In the genomic region with DNA sequence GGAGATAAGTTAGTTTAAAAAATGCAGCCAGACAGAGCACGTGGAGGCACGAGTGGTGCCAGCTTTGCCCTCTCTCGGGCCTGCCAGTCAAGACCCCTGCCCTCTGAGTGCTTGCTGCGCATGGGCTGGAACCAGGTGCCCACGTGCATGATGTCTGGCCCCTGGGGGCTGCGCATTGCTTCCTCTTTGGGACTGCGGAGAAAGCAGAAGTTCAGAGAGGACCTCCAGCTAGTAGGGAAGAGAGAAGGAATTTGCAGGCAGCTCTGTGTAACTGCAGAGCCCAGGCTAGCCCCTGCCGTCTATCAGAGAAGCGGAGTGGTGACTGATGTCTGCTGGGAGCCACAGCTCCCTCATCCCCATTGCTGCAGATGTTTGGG, we compare ENCODE assay signal across 30 cellular contexts. TPM values are rescaled to one million over a fixed set of nuclear protein-coding genes. Genes with fewer than 3 reads are reported as not detected.
DNase-seq lines count a peak whose midpoint lies in the region; ATAC-seq, FAIRE-seq and TF ChIP-seq lines count a peak whose summit lies in the region.
"Had no signal": no experiment of that assay in that cellular context is flagged by ENCODE, and none has a peak within 500 bp of the region (broad histone marks: within the 10 kb centered on the region; RNA-seq: fewer than 3 reads in every experiment).

No MANE protein-coding gene starts in this region.

- H3K4me3 ChIP-seq in right lobe of liver, result no peak overlapping the region
- H3K4me3 ChIP-seq in HepG2 (replicated peaks in 1 of 3; ENCODE audit: insufficient read depth in 1 of 3, low read depth in 2 of 3, low read length in 3 of 3), result no peak overlapping the region
- H3K4me3 ChIP-seq in adipocyte (ENCODE audit: low read length), result no peak overlapping the region
- no peak overlapping the region for H3K4me3 ChIP-seq in upper lobe of right lung
- H3K4me3 ChIP-seq in gastroesophageal sphincter, result no peak overlapping the region
- no peak overlapping the region for H3K4me3 ChIP-seq in H7 (ENCODE audit: insufficient read depth, low read depth, low read length)
- H3K4me3 ChIP-seq: A549, adrenal gland, body of pancreas had no signal

- no peak overlapping the region for H3K9ac ChIP-seq in HepG2 (ENCODE audit: insufficient read depth, low read depth, low read length)
- peak overlapping the region; percentile 46 for H3K9ac ChIP-seq in adipocyte (ENCODE audit: low read length)

- H3K4me1 Mint-ChIP-seq in memory B cell, result peaks cover 22% of the 10 kb centered on the region

- H3K27ac ChIP-seq in right lobe of liver (peak overlapping the region in 2 of 3 donors; percentile 62 to 95), HepG2 (ENCODE audit: extremely low read length, insufficient read depth, low read length) (no peak overlapping the region), upper lobe of right lung (no peak overlapping the region), gastroesophageal sphincter (no peak overlapping the region)
- H3K27ac ChIP-seq: adrenal gland, body of pancreas had no signal

- TF ChIP-seq CTCF in right lobe of liver (IDR thresholded peaks at IDR 0.05) (no peak), HepG2 (CRISPR knock-in tag; IDR thresholded peaks at IDR 0.05) (no peak), upper lobe of right lung (IDR thresholded peaks at IDR 0.05) (no peak), gastroesophageal sphincter (IDR thresholded peaks at IDR 0.05) (no peak)

- no peaks in the 10 kb centered on the region for H3K27me3 ChIP-seq in right lobe of liver
- H3K27me3 ChIP-seq in HepG2 (ENCODE audit: control insufficient read depth in 1 of 2, insufficient read depth in 2 of 2, low read length in 2 of 2), result peaks cover 6 to 60% of the 10 kb centered on the region in 2 experiments; a peak in 4 of 5 replicates
- H3K27me3 ChIP-seq in adipocyte (replicated peaks; ENCODE audit: control insufficient read depth, insufficient read depth, low read length), result peaks cover 14% of the 10 kb centered on the region
- peaks cover 6% of the 10 kb centered on the region for H3K27me3 ChIP-seq in upper lobe of right lung
- H3K27me3 ChIP-seq in gastroesophageal sphincter, result peaks cover 50% of the 10 kb centered on the region
- H3K27me3 ChIP-seq in H7 (ENCODE audit: control insufficient read depth, insufficient read depth, low read length), result no peaks in the 10 kb centered on the region; the same call in none of the 2 replicates
- H3K27me3 ChIP-seq: adrenal gland, body of pancreas had no signal

- H3K27ac Mint-ChIP-seq in memory B cell, result no peak overlapping the region
- H3K27ac Mint-ChIP-seq: activated T-cell treated with anti-CD3 and anti-CD28 coated beads, Interleukin-2, amount 50 U/mL, for 72 hours; H9; naive thymus-derived CD8-positive, alpha-beta T cell; type B pancreatic cell had no signal

- peaks cover 0 to 58% (median 31%) of the 10 kb centered on the region in 4 donors for H3K4me1 ChIP-seq in right lobe of liver
- peaks cover 46% of the 10 kb centered on the region for H3K4me1 ChIP-seq in HepG2 (ENCODE audit: insufficient read depth, low read length)
- H3K4me1 ChIP-seq in adipocyte (ENCODE audit: control insufficient read depth, insufficient read depth, low read length), result peaks cover 49% of the 10 kb centered on the region
- peaks cover 10% of the 10 kb centered on the region for H3K4me1 ChIP-seq in upper lobe of right lung
- peaks cover 0 to 32% (median 0%) of the 10 kb centered on the region in 3 donors for H3K4me1 ChIP-seq in gastroesophageal sphincter
- H3K4me1 ChIP-seq: Caco-2 had no signal

- no peak overlapping the region for H2AFZ ChIP-seq in HepG2 (ENCODE audit: low read length)

- TF ChIP-seq RAD21 in HepG2 (CRISPR knock-in tag; IDR thresholded peaks at IDR 0.05), result no peak

- peak in 1 of 3 donors; percentile 53 for DNase-seq in right lobe of liver
- no peak for DNase-seq in HepG2 (ENCODE audit: low spot score)
- DNase-seq in adipocyte (ENCODE audit: low read depth), result no peak
- DNase-seq in memory B cell (ENCODE audit: low spot score in 2 of 2), result peak in 1 of 2 donors; percentile 48
- peak; percentile 75 for DNase-seq in upper lobe of right lung
- no peak for DNase-seq in H7
- no peak for DNase-seq in AG08396 (ENCODE audit: low spot score)
- DNase-seq: activated CD4-positive, alpha-beta T cell treated with anti-CD3 and anti-CD28 coated beads, Interleukin-2, amount 50 U/mL, for 4 hours; activated naive CD4-positive, alpha-beta T cell treated with Interleukin-2 at 50 U/mL for 16 hours; activated T-cell treated with anti-CD3 and anti-CD28 coated beads, Interleukin-2, amount 50 U/mL, for 72 hours; Caco-2; cerebellar nuclear complex; GF-D8; H9; NCI-H1417; NCI-H2081 treated with DMSO at 0.1 percent for 48 hours; NCI-H345; OCI-M1; SHP77; stimulated activated CD4-positive, alpha-beta T cell treated with anti-CD3 and anti-CD28 coated beads, Interleukin-2, amount 100 ng/mL, for 48 hours; T1000 had no signal

- H3K4me2 ChIP-seq in HepG2 (ENCODE audit: low read depth, low read length), result no peak overlapping the region
- H3K4me2 ChIP-seq: A549 had no signal

- intact Hi-C loops in right lobe of liver (cut with DNase I), result loop anchor here (5.0 to 10.0 kb wide), 4 partner anchors 81 to 268 kb away; partner anchors contain the start of gene RXRA (in 1 of the 2)
- intact Hi-C loops in HepG2 (cut with micrococcal nuclease; ENCODE audit: unreplicated experiment), result loop anchor here (5.0 to 10.0 kb wide), 4 partner anchors 43 to 188 kb away; partner anchors contain the start of gene RXRA
- intact Hi-C loops in upper lobe of right lung (cut with DNase I), result loop anchor here (5.0 kb wide), 1 partner anchor 158 kb away; no protein-coding TSS in a partner anchor

- FAIRE-seq in HepG2 (lab: Jason Lieb, UNC), result no peak
- FAIRE-seq: A549 had no signal

- POLR2A ChIA-PET in HepG2 (lab: Yijun Ruan, JAX), result no interaction called here

- no peaks in the 10 kb centered on the region for H3K79me2 ChIP-seq in HepG2 (ENCODE audit: insufficient read depth, low read length)

- in situ Hi-C loops in HepG2 (cut with HindIII; ENCODE audit: extremely low pct_ligation_motif_present, low pct_unique_long_range_greater_than_20kb), result no loop called here

- ATAC-seq in right lobe of liver, result no peak
- ATAC-seq in HepG2, result no peak
- ATAC-seq in memory B cell (ENCODE audit: low read depth), result peak; percentile 78
- ATAC-seq in upper lobe of right lung, result peak; percentile 46
- ATAC-seq in gastroesophageal sphincter, result no peak
- ATAC-seq: A549; activated T-cell treated with anti-CD3 and anti-CD28 coated beads, Interleukin-2, amount 50 U/mL, for 72 hours; body of pancreas; naive thymus-derived CD8-positive, alpha-beta T cell had no signal

- H3K9me3 ChIP-seq in right lobe of liver, result no peaks in the 10 kb centered on the region
- H3K9me3 ChIP-seq in HepG2 (ENCODE audit: low read length), result no peaks in the 10 kb centered on the region
- no peaks in the 10 kb centered on the region for H3K9me3 ChIP-seq in adipocyte (ENCODE audit: control insufficient read depth, low read length)
- peaks cover under 1% of the 10 kb centered on the region for H3K9me3 ChIP-seq in upper lobe of right lung
- H3K9me3 ChIP-seq in gastroesophageal sphincter, result no peaks in the 10 kb centered on the region
- H3K9me3 ChIP-seq: A549, adrenal gland, body of pancreas, Caco-2 had no signal

- BruUV-seq in HepG2 (replicated peaks; lab: Mats Ljungman, UMichigan), result no TSS peak

- H3K36me3 Mint-ChIP-seq in memory B cell, result no peaks in the 10 kb centered on the region
- H3K36me3 Mint-ChIP-seq: naive thymus-derived CD8-positive, alpha-beta T cell; type B pancreatic cell had no signal

- TF ChIP-seq POLR2A in right lobe of liver (IDR thresholded peaks at IDR 0.05) (no peak), HepG2 (IDR thresholded peaks at IDR 0.05; ENCODE audit: insufficient read depth in 1 of 2, low read depth in 2 of 2, low read length in 2 of 2) (no peak), gastroesophageal sphincter (IDR thresholded peaks at IDR 0.05) (no peak)

- TF ChIP-seq EP300 in HepG2 (IDR thresholded peaks at IDR 0.05; ENCODE audit: low read depth in 2 of 2, low read length in 2 of 2) (no peak), HepG2 (CRISPR knock-in tag; IDR thresholded peaks at IDR 0.05; ENCODE audit: borderline replicate concordance) (no peak), gastroesophageal sphincter (IDR thresholded peaks at IDR 0.05) (no peak)

- no peaks in the 10 kb centered on the region for H4K20me1 ChIP-seq in HepG2 (ENCODE audit: insufficient read depth, low read length)

- 30% methylated on average over 2 of the region's 9 CpGs for WGBS in right lobe of liver (ENCODE audit: insufficient coverage, low coverage, low lambda C conversion rate, missing lambda C conversion rate)
- 23% methylated on average over 5 of the region's 9 CpGs for WGBS in HepG2 (ENCODE audit: low lambda C conversion rate)
- WGBS in gastroesophageal sphincter (ENCODE audit: low coverage in 1 of 2), 2 donors, result 39% methylated on average over 3 of the region's 9 CpGs; no CpG with 5 or more reads in 1 of the 2 donors

- H3K36me3 ChIP-seq in right lobe of liver (no peaks in the 10 kb centered on the region), HepG2 (replicated peaks in 1 of 2; ENCODE audit: control insufficient read depth in 1 of 2, insufficient read depth in 2 of 2, low read length in 2 of 2) (no peaks in the 10 kb centered on the region), adipocyte (ENCODE audit: control insufficient read depth, insufficient read depth, low read length, severe bottlenecking) (no peaks in the 10 kb centered on the region), upper lobe of right lung (no peaks in the 10 kb centered on the region), gastroesophageal sphincter (no peaks in the 10 kb centered on the region), H7 (replicated peaks; ENCODE audit: control insufficient read depth, insufficient read depth, low read length) (no peaks in the 10 kb centered on the region)
- H3K36me3 ChIP-seq: adrenal gland had no signal

- peaks cover 21% of the 10 kb centered on the region for H3K27me3 Mint-ChIP-seq in memory B cell
- H3K27me3 Mint-ChIP-seq: type B pancreatic cell had no signal

- no peaks in the 10 kb centered on the region for H3K9me3 Mint-ChIP-seq in memory B cell
- H3K9me3 Mint-ChIP-seq: activated T-cell treated with anti-CD3 and anti-CD28 coated beads, Interleukin-2, amount 50 U/mL, for 72 hours; naive thymus-derived CD8-positive, alpha-beta T cell; type B pancreatic cell had no signal

- H3K4me3 Mint-ChIP-seq in memory B cell, result no peak overlapping the region
- H3K4me3 Mint-ChIP-seq: activated T-cell treated with anti-CD3 and anti-CD28 coated beads, Interleukin-2, amount 50 U/mL, for 72 hours; H9; naive thymus-derived CD8-positive, alpha-beta T cell; type B pancreatic cell had no signal

- CTCF ChIA-PET in HepG2 (lab: Yijun Ruan, JAX; ENCODE audit: low intra/inter-chr PET ratio, low total read pairs), result no interaction called here

RNA-seq across cellular contexts. Expression of gene RNU6ATAC, which starts 9.7 kb away (rescaled TPM):
- total RNA-seq in right lobe of liver (10 to 100 TPM in 4 of 6 experiments, not detected in 2; 17.4 to 91.1 (median 42.6) TPM), HepG2 (2016; rRNA removed; fragmentation: Illumina TruSeq; extraction: Trizol) (894 TPM in 1 of 2 replicates, not detected in the other), upper lobe of right lung (172 TPM), gastroesophageal sphincter (not detected)
- total RNA-seq in HepG2 (2016; cell fraction: cytosol; rRNA removed; fragmentation: Illumina TruSeq; extraction: Trizol; ENCODE audit: low read depth), result 12,614 and 12,724 TPM in 2 replicates
- total RNA-seq in HepG2 (2016; cell fraction: insoluble cytoplasmic fraction; rRNA removed; fragmentation: Illumina TruSeq; extraction: Trizol), result 82.4 and 810 TPM in 2 replicates
- total RNA-seq in HepG2 (2016; cell fraction: membrane; rRNA removed; fragmentation: Illumina TruSeq; extraction: Trizol), result 600 and 628 TPM in 2 replicates
- total RNA-seq in HepG2 (2016; cell fraction: nucleus; rRNA removed; fragmentation: Illumina TruSeq; extraction: Trizol), result 1,443 and 1,712 TPM in 2 replicates
- polyA plus RNA-seq in HepG2 (2011; rRNA removed), result not detected in 2 replicates
- not detected in 2 replicates for polyA plus RNA-seq in HepG2 (2011; cell fraction: cytosol; rRNA removed)
- not detected in 2 replicates for polyA plus RNA-seq in HepG2 (2011; cell fraction: nucleus; rRNA removed)
- polyA plus RNA-seq in HepG2 (2012), result not detected in 2 replicates
- polyA plus RNA-seq in HepG2 (2016; cell fraction: cytosol; fragmentation: Illumina TruSeq; extraction: Trizol; ENCODE audit: low read depth), result 76.0 TPM in 1 of 2 replicates, not detected in the other
- polyA plus RNA-seq in HepG2 (2016; cell fraction: insoluble cytoplasmic fraction; fragmentation: Illumina TruSeq; extraction: Trizol; ENCODE audit: low read depth), result not detected in 2 replicates
- not detected in 2 replicates for polyA plus RNA-seq in HepG2 (2016; cell fraction: membrane; fragmentation: Illumina TruSeq; extraction: Trizol; ENCODE audit: low read depth)
- polyA plus RNA-seq in HepG2 (2016; cell fraction: nucleus; fragmentation: Illumina TruSeq; extraction: Trizol; ENCODE audit: insufficient read depth, low read depth), result not detected in 2 replicates
- polyA minus RNA-seq in HepG2 (2011; rRNA and poly(A)+ RNA removed; ENCODE audit: low replicate concordance), result under 0.01 TPM in 2 replicates
- 1,413 and 1,463 TPM in 2 replicates for polyA minus RNA-seq in HepG2 (2011; cell fraction: cytosol; rRNA and poly(A)+ RNA removed)
- under 0.01 TPM in 1 of 2 replicates, not detected in the other for polyA minus RNA-seq in HepG2 (2011; cell fraction: nucleus; rRNA and poly(A)+ RNA removed)
- not detected in 2 replicates for total RNA-seq in H7 (2014; rRNA removed; shearing (Covaris generic))
- total RNA-seq: body of pancreas, renal cortical epithelial cell, subcutaneous adipose tissue had no signal
- polyA plus RNA-seq: A549; adrenal gland; BJ; naive thymus-derived CD8-positive, alpha-beta T cell had no signal

RNA-seq across cellular contexts. Expression of gene WDR5, which starts 38.2 kb away (rescaled TPM):
- total RNA-seq in right lobe of liver (10 to 100 TPM; 16.6 to 24.0 (median 19.9) TPM), HepG2 (2016; rRNA removed; fragmentation: Illumina TruSeq; extraction: Trizol) (31.6 and 34.3 TPM in 2 replicates), upper lobe of right lung (26.6 TPM), gastroesophageal sphincter (10 to 100 TPM; 16.4 to 30.2 (median 24.8) TPM)
- total RNA-seq in HepG2 (2016; cell fraction: cytosol; rRNA removed; fragmentation: Illumina TruSeq; extraction: Trizol; ENCODE audit: low read depth), result 25.8 and 28.6 TPM in 2 replicates
- 24.3 and 33.8 TPM in 2 replicates for total RNA-seq in HepG2 (2016; cell fraction: insoluble cytoplasmic fraction; rRNA removed; fragmentation: Illumina TruSeq; extraction: Trizol)
- 46.4 and 51.5 TPM in 2 replicates for total RNA-seq in HepG2 (2016; cell fraction: membrane; rRNA removed; fragmentation: Illumina TruSeq; extraction: Trizol)
- 25.3 and 27.9 TPM in 2 replicates for total RNA-seq in HepG2 (2016; cell fraction: nucleus; rRNA removed; fragmentation: Illumina TruSeq; extraction: Trizol)
- polyA plus RNA-seq in HepG2 (2011; rRNA removed), result 34.3 and 39.8 TPM in 2 replicates
- 37.7 and 41.2 TPM in 2 replicates for polyA plus RNA-seq in HepG2 (2011; cell fraction: cytosol; rRNA removed)
- polyA plus RNA-seq in HepG2 (2011; cell fraction: nucleus; rRNA removed), result 91.6 and 97.0 TPM in 2 replicates
- polyA plus RNA-seq in HepG2 (2012), result 39.5 and 43.5 TPM in 2 replicates
- polyA plus RNA-seq in HepG2 (2016; cell fraction: cytosol; fragmentation: Illumina TruSeq; extraction: Trizol; ENCODE audit: low read depth), result 48.0 and 58.0 TPM in 2 replicates
- polyA plus RNA-seq in HepG2 (2016; cell fraction: insoluble cytoplasmic fraction; fragmentation: Illumina TruSeq; extraction: Trizol; ENCODE audit: low read depth), result 39.5 and 47.9 TPM in 2 replicates
- 63.7 TPM in 2 replicates for polyA plus RNA-seq in HepG2 (2016; cell fraction: membrane; fragmentation: Illumina TruSeq; extraction: Trizol; ENCODE audit: low read depth)
- polyA plus RNA-seq in HepG2 (2016; cell fraction: nucleus; fragmentation: Illumina TruSeq; extraction: Trizol; ENCODE audit: insufficient read depth, low read depth), result 58.1 and 61.1 TPM in 2 replicates
- polyA minus RNA-seq in HepG2 (2011; rRNA and poly(A)+ RNA removed; ENCODE audit: low replicate concordance), result 23.7 and 57.9 TPM in 2 replicates
- polyA minus RNA-seq in HepG2 (2011; cell fraction: cytosol; rRNA and poly(A)+ RNA removed), result 18.7 and 21.8 TPM in 2 replicates
- 35.8 and 44.5 TPM in 2 replicates for polyA minus RNA-seq in HepG2 (2011; cell fraction: nucleus; rRNA and poly(A)+ RNA removed)
- total RNA-seq in H7 (2014; rRNA removed; shearing (Covaris generic)), result 40.3 and 40.9 TPM in 2 replicates

Comparison
In these comparisons a context has a peak if more than half of its experiments do, and no peak if none do; other contexts are left out.
1. H3K27ac ChIP-seq: peak in right lobe of liver (2 of 3); none in HepG2 (single experiment), upper lobe of right lung (single experiment) and gastroesophageal sphincter (0 of 4).
2. ATAC-seq: peak in memory B cell (single experiment) and upper lobe of right lung (single experiment); none in right lobe of liver (0 of 4), HepG2 (single experiment) and gastroesophageal sphincter (single experiment).